Comparison of ENCODE assay signal across 11 cellular contexts in the genomic region with DNA sequence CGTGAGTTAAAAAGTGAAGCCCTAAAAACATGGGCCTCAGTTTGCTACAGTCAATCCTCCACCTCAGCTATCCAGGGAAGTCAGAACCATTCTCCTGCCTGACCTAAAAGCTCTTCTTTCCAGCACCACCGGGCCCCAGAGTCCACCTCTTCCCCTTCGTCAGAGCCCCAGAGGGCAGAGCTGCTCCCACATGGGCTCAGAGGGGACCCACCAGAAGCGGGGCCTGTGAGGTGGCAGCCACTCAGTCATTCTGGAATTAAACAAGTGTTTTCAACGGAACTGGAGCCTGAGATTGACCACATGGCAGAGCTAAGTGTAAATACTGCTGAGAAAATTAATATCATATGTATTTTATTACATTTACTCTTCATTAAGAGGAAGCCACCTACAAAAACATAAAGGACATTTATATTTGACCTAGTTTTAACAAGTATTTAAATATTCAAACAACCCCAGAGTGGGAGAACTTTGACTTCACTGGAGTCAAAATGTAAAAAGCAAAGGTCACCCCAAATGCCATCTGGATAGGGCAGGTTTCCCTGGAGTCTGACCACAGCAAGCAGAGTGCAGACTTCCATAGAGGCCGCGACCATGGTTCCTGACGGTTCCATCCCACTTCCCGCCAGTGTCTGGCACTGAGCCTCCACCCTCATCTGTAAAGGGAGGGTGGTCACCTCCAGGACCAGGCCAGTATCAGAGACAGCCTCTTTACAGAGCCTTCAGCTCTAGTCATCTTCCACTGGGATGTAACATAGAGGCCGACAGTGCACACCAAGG. TPM values are rescaled to one million over a fixed set of nuclear protein-coding genes. Genes with fewer than 3 reads are reported as not detected.
DNase-seq lines count a peak whose midpoint lies in the region; ATAC-seq and TF ChIP-seq lines count a peak whose summit lies in the region.
"Had no signal": no experiment of that assay in that cellular context is flagged by ENCODE, and none has a peak within 500 bp of the region (broad histone marks: within the 10 kb centered on the region; RNA-seq: fewer than 3 reads in every experiment).

No MANE protein-coding gene starts in this region.

- H3K4me3 Mint-ChIP-seq in MCF 10A (ENCODE audit: unreplicated experiment): peak overlapping the region; percentile 72
- H3K4me3 Mint-ChIP-seq in WTC11: peak overlapping the region; percentile 72
- H3K4me3 Mint-ChIP-seq in stimulated activated naive CD8-positive, alpha-beta T cell treated with anti-CD3 and anti-CD28 coated beads, Interleukin-15, amount 100 ng/mL, for 72 hours: peak overlapping the region; percentile 81 to 91

- ATAC-seq in WTC11: no peak
- ATAC-seq in stimulated activated naive CD8-positive, alpha-beta T cell treated with anti-CD3 and anti-CD28 coated beads, Interleukin-15, amount 100 ng/mL, for 72 hours: no peak
- no peak for ATAC-seq in GM21381 (IDR thresholded peaks at IDR 0.05; ENCODE audit: unreplicated experiment)

- peak overlapping the region in 1 of 2 donors; percentile 52 for H3K27ac ChIP-seq in breast epithelium
- H3K27ac ChIP-seq: psoas muscle had no signal

- peaks cover 8 to 10% of the 10 kb centered on the region in 2 donors for H3K4me1 ChIP-seq in breast epithelium

- CTCF ChIA-PET in MCF 10A (lab: Yijun Ruan, JAX) (interaction anchor here (0.6 to 1.0 kb wide), 2 partner anchors 8 to 305 kb away, joined by 3 read pairs; no protein-coding TSS in a partner anchor), WTC11 (lab: Charles Lee) (interaction anchor here (1.1 to 1.4 kb wide), 2 partner anchors 14 to 16 kb away, joined by 3 to 4 read pairs; a partner anchor contains a TSS)

- POLR2A ChIA-PET in MCF 10A (lab: Yijun Ruan, JAX): interaction anchor here (1.0 to 2.3 kb wide), 2 partner anchors 15 to 56 kb away, joined by 4 to 7 read pairs; a partner anchor contains a TSS
- POLR2A ChIA-PET in WTC11 (lab: Charles Lee): no interaction called here

- no peak overlapping the region for H3K27ac Mint-ChIP-seq in MCF 10A (ENCODE audit: low read depth, unreplicated experiment)
- no peak overlapping the region for H3K27ac Mint-ChIP-seq in WTC11
- H3K27ac Mint-ChIP-seq in stimulated activated naive CD8-positive, alpha-beta T cell treated with anti-CD3 and anti-CD28 coated beads, Interleukin-15, amount 100 ng/mL, for 72 hours: peak overlapping the region in 1 of 2 donors; percentile 59

- H3K9me3 ChIP-seq in breast epithelium: peaks cover 5 to 17% of the 10 kb centered on the region in 2 donors
- H3K9me3 ChIP-seq: adrenal gland, psoas muscle had no signal

- H3K36me3 Mint-ChIP-seq in MCF 10A (ENCODE audit: insufficient read depth, unreplicated experiment) (peaks cover 19% of the 10 kb centered on the region), WTC11 (peaks cover 19% of the 10 kb centered on the region)

- H3K27me3 ChIP-seq in breast epithelium: no peaks in the 10 kb centered on the region
- H3K27me3 ChIP-seq: adrenal gland, MG63 had no signal

- BruUV-seq in MCF 10A (replicated peaks; lab: Mats Ljungman, UMichigan): TSS peak; percentile 23

- TF ChIP-seq CTCF in MCF 10A (IDR thresholded peaks at IDR 0.05; ENCODE audit: unreplicated experiment) (no peak), breast epithelium (IDR thresholded peaks at IDR 0.05) (no peak), WTC11 (IDR thresholded peaks at IDR 0.05) (no peak)

- H3K9me3 Mint-ChIP-seq in MCF 10A (ENCODE audit: unreplicated experiment) (peaks cover 8% of the 10 kb centered on the region), WTC11 (peaks cover 13% of the 10 kb centered on the region)
- peaks cover 0 to 11% of the 10 kb centered on the region in 2 donors for H3K9me3 Mint-ChIP-seq in stimulated activated naive CD8-positive, alpha-beta T cell treated with anti-CD3 and anti-CD28 coated beads, Interleukin-15, amount 100 ng/mL, for 72 hours

- TF ChIP-seq POLR2A in breast epithelium (IDR thresholded peaks at IDR 0.05): no peak

- H3K4me1 Mint-ChIP-seq in MCF 10A (ENCODE audit: insufficient read depth, unreplicated experiment): peaks cover 12% of the 10 kb centered on the region
- H3K4me1 Mint-ChIP-seq in WTC11: peaks cover 10% of the 10 kb centered on the region
- peaks cover 42% of the 10 kb centered on the region for H3K4me1 Mint-ChIP-seq in stimulated activated naive CD8-positive, alpha-beta T cell treated with anti-CD3 and anti-CD28 coated beads, Interleukin-15, amount 100 ng/mL, for 72 hours

- H3K36me3 ChIP-seq in breast epithelium: no peaks in the 10 kb centered on the region

- DNase-seq in MCF 10A (ENCODE audit: unreplicated experiment) (no peak), breast epithelium (ENCODE audit: low spot score in 2 of 2) (no peak), WTC11 (ENCODE audit: low spot score) (no peak), islet precursor cell (peak; percentile 37), NCI-H345 (lab: John Stamatoyannopoulos, UW) (no peak), NCI-H510A (lab: John Stamatoyannopoulos, UW) (no peak)
- no peak for DNase-seq in stimulated activated naive CD8-positive, alpha-beta T cell treated with anti-CD3 and anti-CD28 coated beads, Interleukin-15, amount 100 ng/mL, for 72 hours
- DNase-seq: MG63, psoas muscle had no signal

- H3K27me3 Mint-ChIP-seq in MCF 10A (ENCODE audit: insufficient read depth, unreplicated experiment) (no peaks in the 10 kb centered on the region), WTC11 (ENCODE audit: low read depth) (peaks cover 22% of the 10 kb centered on the region)
- H3K27me3 Mint-ChIP-seq in stimulated activated naive CD8-positive, alpha-beta T cell treated with anti-CD3 and anti-CD28 coated beads, Interleukin-15, amount 100 ng/mL, for 72 hours: peaks cover 11% of the 10 kb centered on the region

- intact Hi-C loops in MCF 10A (cut with micrococcal nuclease): loop anchor here (5.0 kb wide), 2 partner anchors 56 to 111 kb away; a partner anchor contains a TSS
- intact Hi-C loops in breast epithelium (cut with DNase I; ENCODE audit: low total_unique reads): no loop called here

- H3K4me3 ChIP-seq in breast epithelium: peak overlapping the region in 1 of 3 donors; percentile 97
- H3K4me3 ChIP-seq: MG63 had no signal

TF ChIP-seq in WTC11, 78 proteins besides CTCF, POLR2A, EP300 and RAD21 (continues in another document):
- TF ChIP-seq TP53 (CRISPR knock-in tag; IDR thresholded peaks at IDR 0.05) (no peak), FOXP1 (CRISPR knock-in tag; IDR thresholded peaks at IDR 0.05; ENCODE audit: borderline replicate concordance) (no peak), ATF1 (CRISPR knock-in tag; IDR thresholded peaks at IDR 0.05) (no peak), ZNF219 (CRISPR knock-in tag; IDR thresholded peaks at IDR 0.05; ENCODE audit: borderline replicate concordance) (no peak), ZBTB21 (CRISPR knock-in tag; IDR thresholded peaks at IDR 0.05; ENCODE audit: borderline replicate concordance) (no peak)
- TF ChIP-seq, protein P1, sequence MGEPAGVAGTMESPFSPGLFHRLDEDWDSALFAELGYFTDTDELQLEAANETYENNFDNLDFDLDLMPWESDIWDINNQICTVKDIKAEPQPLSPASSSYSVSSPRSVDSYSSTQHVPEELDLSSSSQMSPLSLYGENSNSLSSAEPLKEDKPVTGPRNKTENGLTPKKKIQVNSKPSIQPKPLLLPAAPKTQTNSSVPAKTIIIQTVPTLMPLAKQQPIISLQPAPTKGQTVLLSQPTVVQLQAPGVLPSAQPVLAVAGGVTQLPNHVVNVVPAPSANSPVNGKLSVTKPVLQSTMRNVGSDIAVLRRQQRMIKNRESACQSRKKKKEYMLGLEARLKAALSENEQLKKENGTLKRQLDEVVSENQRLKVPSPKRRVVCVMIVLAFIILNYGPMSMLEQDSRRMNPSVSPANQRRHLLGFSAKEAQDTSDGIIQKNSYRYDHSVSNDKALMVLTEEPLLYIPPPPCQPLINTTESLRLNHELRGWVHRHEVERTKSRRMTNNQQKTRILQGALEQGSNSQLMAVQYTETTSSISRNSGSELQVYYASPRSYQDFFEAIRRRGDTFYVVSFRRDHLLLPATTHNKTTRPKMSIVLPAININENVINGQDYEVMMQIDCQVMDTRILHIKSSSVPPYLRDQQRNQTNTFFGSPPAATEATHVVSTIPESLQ (CRISPR knock-in tag; IDR thresholded peaks at IDR 0.05): no peak
- TF ChIP-seq, protein P2, sequence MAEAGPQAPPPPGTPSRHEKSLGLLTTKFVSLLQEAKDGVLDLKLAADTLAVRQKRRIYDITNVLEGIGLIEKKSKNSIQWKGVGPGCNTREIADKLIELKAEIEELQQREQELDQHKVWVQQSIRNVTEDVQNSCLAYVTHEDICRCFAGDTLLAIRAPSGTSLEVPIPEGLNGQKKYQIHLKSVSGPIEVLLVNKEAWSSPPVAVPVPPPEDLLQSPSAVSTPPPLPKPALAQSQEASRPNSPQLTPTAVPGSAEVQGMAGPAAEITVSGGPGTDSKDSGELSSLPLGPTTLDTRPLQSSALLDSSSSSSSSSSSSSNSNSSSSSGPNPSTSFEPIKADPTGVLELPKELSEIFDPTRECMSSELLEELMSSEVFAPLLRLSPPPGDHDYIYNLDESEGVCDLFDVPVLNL (CRISPR knock-in tag; IDR thresholded peaks at IDR 0.05; ENCODE audit: borderline replicate concordance, low read depth): no peak
- TF ChIP-seq, protein P3, sequence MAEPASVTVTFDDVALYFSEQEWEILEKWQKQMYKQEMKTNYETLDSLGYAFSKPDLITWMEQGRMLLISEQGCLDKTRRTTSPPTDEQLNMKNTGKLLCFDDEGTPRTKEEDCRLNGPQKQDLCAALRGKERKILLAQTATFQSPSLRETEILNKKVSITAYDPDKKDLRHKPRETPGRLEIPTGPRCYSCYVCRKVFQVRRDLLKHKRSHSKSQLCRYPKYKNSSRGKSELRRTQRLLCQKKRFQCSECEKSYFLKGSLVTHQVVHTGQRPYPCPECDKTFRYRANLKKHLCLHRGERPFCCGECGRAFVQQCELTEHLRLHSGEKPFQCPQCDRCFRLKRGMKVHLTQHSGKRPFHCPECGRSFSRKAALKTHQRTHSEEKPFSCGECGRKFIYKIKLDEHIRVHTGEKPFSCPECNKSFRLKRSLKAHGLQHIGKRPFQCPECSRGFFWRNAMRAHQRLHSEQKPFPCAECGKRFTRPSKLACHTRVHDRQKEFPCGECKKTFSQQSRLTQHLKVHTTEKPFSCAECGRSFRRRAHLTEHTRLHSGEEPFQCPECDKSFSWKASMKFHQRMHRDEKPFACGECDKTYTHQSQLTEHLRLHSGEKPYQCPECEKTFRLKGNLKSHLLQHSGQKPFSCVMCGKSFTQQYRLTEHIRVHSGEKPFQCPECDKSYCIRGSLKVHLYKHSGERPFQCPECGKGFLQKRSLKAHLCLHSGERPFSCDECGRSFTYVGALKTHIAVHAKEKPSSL (CRISPR knock-in tag; conservative IDR thresholded peaks at IDR 0.05): no peak

RNA-seq across cellular contexts. Expression of a gene that starts 1.8 kb away (rescaled TPM):
- total RNA-seq in MCF 10A (2022): 59.5 and 62.3 TPM in 2 replicates
- total RNA-seq in breast epithelium: 10 to 100 TPM; 64.2 to 64.8 (median 64.4) TPM
- total RNA-seq in WTC11 (2021): 81.7 to 86.3 TPM (median 85.4 TPM) in 3 replicates

RNA-seq across cellular contexts. Expression of a gene that starts 14.4 kb away (rescaled TPM):
- total RNA-seq in MCF 10A (2022): 122 and 147 TPM in 2 replicates
- 100 to 1,000 TPM in 1 of 3 donors, 10 to 100 TPM in 2; 84.8 to 128 (median 99.2) TPM for total RNA-seq in breast epithelium
- 109 to 117 TPM (median 113 TPM) in 3 replicates for total RNA-seq in WTC11 (2021)

RNA-seq across cellular contexts. Expression of a gene that starts 57.5 kb away (rescaled TPM):
- total RNA-seq in MCF 10A (2022) (326 and 338 TPM in 2 replicates), breast epithelium (100 to 1,000 TPM; 187 to 351 (median 272) TPM), WTC11 (2021) (96.0 to 117 TPM (median 112 TPM) in 3 replicates)
